ENCODE assay signal across 3 cellular contexts in genomic region chr14:99744199-99744872, GRCh38.
A peak's percentile ranks its signal among the peaks of the same experiment; 100 is the strongest.
TF ChIP-seq lines count a peak whose summit lies in the region.

No MANE protein-coding gene starts in this region.

TF ChIP-seq in SK-N-SH, 30 proteins besides CTCF, POLR2A, EP300 and RAD21:
- TF ChIP-seq USF1 (IDR thresholded peaks at IDR 0.05; ENCODE audit: borderline replicate concordance, low read depth) (no peak), GABPA (IDR thresholded peaks at IDR 0.05; ENCODE audit: low read depth) (no peak), SMC3 (IDR thresholded peaks at IDR 0.05; ENCODE audit: low read depth, low read length) (no peak; the same call in 1 of the 2 replicates)

TF ChIP-seq in SK-N-SH treated with all-trans-retinoic acid at 6 μM for 48 hours, 23 proteins besides CTCF, POLR2A, EP300 and RAD21:
- TF ChIP-seq ZC3H10 (CRISPR knock-in tag; IDR thresholded peaks at IDR 0.05): no peak
- TF ChIP-seq ZNF565 (CRISPR knock-in tag; conservative IDR thresholded peaks at IDR 0.05; ENCODE audit: low read depth): no peak
- TF ChIP-seq CSRNP3 (CRISPR knock-in tag; IDR thresholded peaks at IDR 0.05): no peak
- no peak for TF ChIP-seq CREB5 (CRISPR knock-in tag; IDR thresholded peaks at IDR 0.05; ENCODE audit: low read depth)
- TF ChIP-seq POU6F1 (CRISPR knock-in tag; IDR thresholded peaks at IDR 0.05; ENCODE audit: borderline replicate concordance, low read depth): no peak
- no peak for TF ChIP-seq ZFP3 (CRISPR knock-in tag; IDR thresholded peaks at IDR 0.05)
- no peak for TF ChIP-seq TCF4 (CRISPR knock-in tag; IDR thresholded peaks at IDR 0.05; ENCODE audit: borderline replicate concordance)
- TF ChIP-seq ISL1 (CRISPR knock-in tag; IDR thresholded peaks at IDR 0.05): no peak
- no peak for TF ChIP-seq ZFP30 (CRISPR knock-in tag; IDR thresholded peaks at IDR 0.05)
- no peak for TF ChIP-seq TSHZ2 (CRISPR knock-in tag; IDR thresholded peaks at IDR 0.05)
TF ChIP-seq in SK-N-SH treated with all-trans-retinoic acid at 6 μM for 48 hours: peak in this region for 0.

TF ChIP-seq in GM12878, 131 proteins besides CTCF, POLR2A, EP300 and RAD21:
- TF ChIP-seq SUPT20H (IDR thresholded peaks at IDR 0.05; ENCODE audit: borderline replicate concordance, control insufficient read depth, low read depth, low read length) (no peak), ATF3 (IDR thresholded peaks at IDR 0.05; ENCODE audit: borderline replicate concordance, extremely low read depth, low read depth, low read length) (no peak), PKNOX1 (IDR thresholded peaks at IDR 0.05) (no peak), POU2F2 (IDR thresholded peaks at IDR 0.05; ENCODE audit: borderline replicate concordance, low read depth, low read length) (0 out of 3 replicates have a peak, but pooled peaks have one; percentile 41)
TF ChIP-seq in GM12878: peak in this region for 1.
